10 cellular contexts compared by ENCODE assay signal in the genomic region with DNA sequence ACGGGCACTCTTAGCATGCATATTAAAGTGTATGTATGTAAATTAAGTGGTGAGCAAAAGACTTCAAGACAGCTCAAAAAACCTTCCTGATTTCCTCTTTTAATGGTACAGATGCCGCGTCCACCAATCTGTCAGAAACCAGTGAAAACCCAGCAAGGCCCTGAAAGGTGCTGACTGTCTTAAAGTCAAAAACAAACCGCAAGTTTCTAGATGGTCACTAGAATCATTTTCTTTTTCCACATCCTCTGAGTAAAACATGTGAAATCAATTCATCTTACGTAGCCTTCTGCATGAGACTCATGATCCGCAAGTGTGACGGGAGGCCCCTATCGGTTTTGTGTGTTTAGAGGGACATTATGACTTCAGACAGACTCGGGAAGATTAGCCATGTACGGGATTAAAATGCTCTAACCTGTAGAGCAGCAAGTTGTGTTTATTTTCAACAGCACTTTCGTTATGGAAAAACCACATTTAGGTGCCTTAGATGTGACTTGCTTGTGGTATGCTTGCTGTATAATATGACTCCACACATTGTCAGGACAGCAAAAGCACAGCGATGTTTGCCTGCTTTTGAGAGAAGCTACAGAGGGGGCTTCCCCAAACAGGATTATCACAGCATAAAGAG.
A peak's percentile ranks its signal among the peaks of the same experiment; 100 is the strongest.
DNase-seq lines count a peak whose midpoint lies in the region; ATAC-seq and TF ChIP-seq lines count a peak whose summit lies in the region.
"Had no signal": no experiment of that assay in that cellular context is flagged by ENCODE, and none has a peak within 500 bp of the region (broad histone marks: within the 10 kb centered on the region; RNA-seq: fewer than 3 reads in every experiment).

No MANE protein-coding gene starts in this region.

- H3K9me2 ChIP-seq in SK-N-SH, result no peaks in the 10 kb centered on the region

- CTCF ChIA-PET in SK-N-SH (lab: Yijun Ruan, JAX), result no interaction called here

- peak overlapping the region; percentile 62 for H3K27ac Mint-ChIP-seq in T-helper 17 cell

- ATAC-seq in GM19328 (IDR thresholded peaks at IDR 0.05; ENCODE audit: unreplicated experiment) (peak; percentile 91), HG02973 (IDR thresholded peaks at IDR 0.05; ENCODE audit: unreplicated experiment) (peak; percentile 92), T-helper 17 cell (peak; percentile 27)

- TF ChIP-seq RAD21 in SK-N-SH (IDR thresholded peaks at IDR 0.05; ENCODE audit: low read length), result no peak

- H3F3A ChIP-seq in SK-N-SH (replicated peaks; ENCODE audit: insufficient read depth), result no peaks in the 10 kb centered on the region

- peaks cover 5% of the 10 kb centered on the region for H3K36me3 Mint-ChIP-seq in T-helper 17 cell (ENCODE audit: low read depth)

- no peaks in the 10 kb centered on the region; the same call in 1 of the 2 replicates for H4K20me1 ChIP-seq in SK-N-SH (ENCODE audit: insufficient read depth)

- TF ChIP-seq CTCF in GM12864 (IDR thresholded peaks at IDR 0.05; ENCODE audit: low read depth, low read length, missing control alignments) (no peak), SK-N-SH (IDR thresholded peaks at IDR 0.05) (no peak)

- H3K4me1 Mint-ChIP-seq in T-helper 17 cell, result peaks cover 14% of the 10 kb centered on the region

- H3K27me3 Mint-ChIP-seq in T-helper 17 cell, result no peaks in the 10 kb centered on the region

- H3K36me3 ChIP-seq in SJCRH30, result no peaks in the 10 kb centered on the region
- peaks cover 4 to 12% of the 10 kb centered on the region in 2 experiments for H3K36me3 ChIP-seq in SK-N-SH (replicated peaks in 1 of 2; ENCODE audit: control insufficient read depth in 1 of 2, insufficient read depth in 2 of 2, low read length in 1 of 2)

- no peak overlapping the region for H3K4me2 ChIP-seq in SK-N-SH

- POLR2A ChIA-PET in SK-N-SH (lab: Yijun Ruan, JAX), result no interaction called here

- H3K4me1 ChIP-seq in SJCRH30, result peaks cover 5% of the 10 kb centered on the region; the same call in 1 of the 2 replicates
- no peaks in the 10 kb centered on the region; a peak in 1 of 4 replicates for H3K4me1 ChIP-seq in SK-N-SH (ENCODE audit: control insufficient read depth in 1 of 2, insufficient read depth in 2 of 2, low read depth in 1 of 2, low read length in 1 of 2)

- no peaks in the 10 kb centered on the region for H3K27me3 ChIP-seq in SJCRH30
- no peaks in the 10 kb centered on the region for H3K27me3 ChIP-seq in SK-N-SH (ENCODE audit: insufficient read depth)

- H2AFZ ChIP-seq in SK-N-SH (ENCODE audit: low read depth), result no peak overlapping the region

- no peak overlapping the region for H3K4me3 ChIP-seq in GM12864 (ENCODE audit: low read depth, low read length)
- H3K4me3 ChIP-seq in SJCRH30, result no peak overlapping the region
- no peak overlapping the region for H3K4me3 ChIP-seq in SK-N-SH (ENCODE audit: low read depth in 2 of 2, low read length in 1 of 2)

- WGBS in SK-N-SH (ENCODE audit: low lambda C conversion rate), result 93% methylated on average over 12 of the region's 12 CpGs

- H3K4me3 Mint-ChIP-seq in T-helper 17 cell, result no peak overlapping the region

- H3K9me3 ChIP-seq in T-helper 17 cell (ENCODE audit: control insufficient read depth, low read length, poor library complexity, severe bottlenecking) (no peaks in the 10 kb centered on the region), SJCRH30 (replicated peaks) (no peaks in the 10 kb centered on the region), SK-N-SH (no peaks in the 10 kb centered on the region)

- H3K9ac ChIP-seq in SK-N-SH, result no peak overlapping the region

- H3K27ac ChIP-seq in SJCRH30, result no peak overlapping the region
- no peak overlapping the region for H3K27ac ChIP-seq in SK-N-SH (ENCODE audit: low read depth in 2 of 2, low read length in 1 of 2)

- no peaks in the 10 kb centered on the region; the same call in 1 of the 2 replicates for H3K79me2 ChIP-seq in SK-N-SH (ENCODE audit: insufficient read depth)

- no peak for TF ChIP-seq EP300 in SK-N-SH (IDR thresholded peaks at IDR 0.05; ENCODE audit: borderline replicate concordance in 1 of 2, low read depth in 1 of 2, low read length in 1 of 2)

- DNase-seq in GM12864 (ENCODE audit: low read depth) (peak; percentile 81), T-helper 17 cell (no peak), SJCRH30 (no peak), NCI-H82 (lab: John Stamatoyannopoulos, UW) (no peak), HCEC 1CT (no peak), SK-N-SH (no peak)
- DNase-seq: anterior cingulate cortex, foreskin melanocyte had no signal

TF ChIP-seq in SK-N-SH, 30 proteins besides CTCF, POLR2A, EP300 and RAD21:
- TF ChIP-seq SIN3A (IDR thresholded peaks at IDR 0.05; ENCODE audit: borderline replicate concordance, low read depth, low read length) (no peak), REST (IDR thresholded peaks at IDR 0.05; ENCODE audit: low read depth, low read length) (no peak), RXRA (IDR thresholded peaks at IDR 0.05; ENCODE audit: borderline replicate concordance, low read depth) (no peak)
- TF ChIP-seq, protein P1, sequence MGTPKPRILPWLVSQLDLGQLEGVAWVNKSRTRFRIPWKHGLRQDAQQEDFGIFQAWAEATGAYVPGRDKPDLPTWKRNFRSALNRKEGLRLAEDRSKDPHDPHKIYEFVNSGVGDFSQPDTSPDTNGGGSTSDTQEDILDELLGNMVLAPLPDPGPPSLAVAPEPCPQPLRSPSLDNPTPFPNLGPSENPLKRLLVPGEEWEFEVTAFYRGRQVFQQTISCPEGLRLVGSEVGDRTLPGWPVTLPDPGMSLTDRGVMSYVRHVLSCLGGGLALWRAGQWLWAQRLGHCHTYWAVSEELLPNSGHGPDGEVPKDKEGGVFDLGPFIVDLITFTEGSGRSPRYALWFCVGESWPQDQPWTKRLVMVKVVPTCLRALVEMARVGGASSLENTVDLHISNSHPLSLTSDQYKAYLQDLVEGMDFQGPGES (IDR thresholded peaks at IDR 0.05; ENCODE audit: low read depth, low read length), result no peak
TF ChIP-seq in SK-N-SH: peak in this region for 0.

Comparison
In these comparisons a context has a peak if more than half of its experiments do, and no peak if none do; other contexts are left out.
1. ATAC-seq: peak in every context shown above with its lines; median percentile 92 in HG02973; 91 in GM19328; 27 in T-helper 17 cell.